ENCODE assay signal across 22 cellular contexts in the genomic region with DNA sequence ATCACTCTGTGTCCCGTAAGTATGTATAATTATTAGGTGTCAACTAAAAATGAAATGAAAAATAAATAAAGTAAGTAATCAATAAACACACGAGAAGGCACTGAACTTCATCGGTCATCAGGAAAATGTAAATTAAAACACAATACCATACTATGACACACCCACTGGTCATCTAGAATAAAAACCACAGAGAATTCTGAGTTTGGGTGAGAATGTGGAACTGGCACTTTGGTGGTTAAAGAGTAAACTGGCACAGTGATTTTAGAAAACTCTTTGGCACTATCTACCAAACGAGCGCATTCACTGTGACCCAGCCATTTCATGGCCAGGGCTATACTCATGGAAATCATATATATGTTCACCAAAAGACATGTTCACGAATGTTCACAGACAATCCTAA.
"Had no signal": no experiment of that assay in that cellular context is flagged by ENCODE, and none has a peak within 500 bp of the region (broad histone marks: within the 10 kb centered on the region; RNA-seq: fewer than 3 reads in every experiment).

No MANE protein-coding gene starts in this region.

- H3K27ac Mint-ChIP-seq: activated CD4-positive, alpha-beta memory T cell treated with anti-CD3 and anti-CD28 coated beads for 36 hours; activated CD4-positive, alpha-beta T cell treated with anti-CD3 and anti-CD28 coated beads, Interleukin-2, amount 10 ng/mL, durations not matched to agents 7 days and 5 days; activated naive CD4-positive, alpha-beta T cell treated with anti-CD3 and anti-CD28 coated beads for 36 hours; activated naive CD8-positive, alpha-beta T cell; activated T-helper 17 cell treated with anti-CD3 and anti-CD28 coated beads, Interleukin-2, amount 50 U/mL, for 72 hours; T-helper 1 cell treated with Interleukin-12 subunit alpha and Interleukin-12 subunit beta and Interleukin-4 antibody, amounts not matched to agents 30 μg/mL and 1 μg/mL, for 36 hours had no signal

- H3K4me1 Mint-ChIP-seq: activated CD4-positive, alpha-beta T cell treated with anti-CD3 and anti-CD28 coated beads, Interleukin-2, amount 10 ng/mL, durations not matched to agents 7 days and 5 days; activated T-helper 17 cell treated with anti-CD3 and anti-CD28 coated beads, Interleukin-2, amount 50 U/mL, for 72 hours had no signal

- DNase-seq: activated CD4-positive, alpha-beta memory T cell treated with anti-CD3 and anti-CD28 coated beads for 36 hours; activated CD4-positive, alpha-beta T cell treated with anti-CD3 and anti-CD28 coated beads, Interleukin-2, amount 10 ng/mL, durations not matched to agents 7 days and 5 days; activated CD4-positive, CD25-positive, alpha-beta regulatory T cell; activated CD8-positive, alpha-beta memory T cell treated with anti-CD3 and anti-CD28 coated beads for 24 hours; activated gamma-delta T cell; activated naive CD4-positive, alpha-beta T cell treated with anti-CD3 and anti-CD28 coated beads for 36 hours; activated T-cell treated with anti-CD3 and anti-CD28 coated beads, Interleukin-2, amount 50 U/mL, for 4 hours; amygdala; brain microvascular endothelial cell; colonic mucosa; NCI-H1048; NCI-H1930; NCI-H2171; NCI-H226; NCI-H510A; NCI-H526 treated with DMSO at 0.1 percent for 48 hours; NCI-H82; SHP77; T-helper 9 cell had no signal

- H3K4me3 Mint-ChIP-seq: activated CD4-positive, alpha-beta memory T cell treated with anti-CD3 and anti-CD28 coated beads for 36 hours; activated CD4-positive, alpha-beta T cell treated with anti-CD3 and anti-CD28 coated beads, Interleukin-2, amount 10 ng/mL, durations not matched to agents 7 days and 5 days; activated naive CD4-positive, alpha-beta T cell treated with anti-CD3 and anti-CD28 coated beads for 36 hours; activated naive CD8-positive, alpha-beta T cell; activated T-cell treated with anti-CD3 and anti-CD28 coated beads, Interleukin-2, amount 50 U/mL, for 4 hours; activated T-helper 17 cell treated with anti-CD3 and anti-CD28 coated beads, Interleukin-2, amount 50 U/mL, for 72 hours; T-helper 1 cell treated with Interleukin-12 subunit alpha and Interleukin-12 subunit beta and Interleukin-4 antibody, amounts not matched to agents 30 μg/mL and 1 μg/mL, for 36 hours had no signal

- H3K36me3 Mint-ChIP-seq: activated CD4-positive, alpha-beta memory T cell treated with anti-CD3 and anti-CD28 coated beads for 36 hours; activated naive CD8-positive, alpha-beta T cell had no signal

- H3K9me3 Mint-ChIP-seq: activated CD4-positive, alpha-beta memory T cell treated with anti-CD3 and anti-CD28 coated beads for 36 hours; activated CD4-positive, alpha-beta T cell treated with anti-CD3 and anti-CD28 coated beads, Interleukin-2, amount 10 ng/mL, durations not matched to agents 7 days and 5 days; activated naive CD4-positive, alpha-beta T cell treated with anti-CD3 and anti-CD28 coated beads for 36 hours; activated T-cell treated with anti-CD3 and anti-CD28 coated beads, Interleukin-2, amount 50 U/mL, for 4 hours; activated T-helper 17 cell treated with anti-CD3 and anti-CD28 coated beads, Interleukin-2, amount 50 U/mL, for 72 hours; T-helper 1 cell treated with Interleukin-12 subunit alpha and Interleukin-12 subunit beta and Interleukin-4 antibody, amounts not matched to agents 30 μg/mL and 1 μg/mL, for 36 hours had no signal

- H3K27me3 Mint-ChIP-seq: activated CD4-positive, alpha-beta T cell treated with anti-CD3 and anti-CD28 coated beads, Interleukin-2, amount 10 ng/mL, durations not matched to agents 7 days and 5 days had no signal
